In the genomic region with DNA sequence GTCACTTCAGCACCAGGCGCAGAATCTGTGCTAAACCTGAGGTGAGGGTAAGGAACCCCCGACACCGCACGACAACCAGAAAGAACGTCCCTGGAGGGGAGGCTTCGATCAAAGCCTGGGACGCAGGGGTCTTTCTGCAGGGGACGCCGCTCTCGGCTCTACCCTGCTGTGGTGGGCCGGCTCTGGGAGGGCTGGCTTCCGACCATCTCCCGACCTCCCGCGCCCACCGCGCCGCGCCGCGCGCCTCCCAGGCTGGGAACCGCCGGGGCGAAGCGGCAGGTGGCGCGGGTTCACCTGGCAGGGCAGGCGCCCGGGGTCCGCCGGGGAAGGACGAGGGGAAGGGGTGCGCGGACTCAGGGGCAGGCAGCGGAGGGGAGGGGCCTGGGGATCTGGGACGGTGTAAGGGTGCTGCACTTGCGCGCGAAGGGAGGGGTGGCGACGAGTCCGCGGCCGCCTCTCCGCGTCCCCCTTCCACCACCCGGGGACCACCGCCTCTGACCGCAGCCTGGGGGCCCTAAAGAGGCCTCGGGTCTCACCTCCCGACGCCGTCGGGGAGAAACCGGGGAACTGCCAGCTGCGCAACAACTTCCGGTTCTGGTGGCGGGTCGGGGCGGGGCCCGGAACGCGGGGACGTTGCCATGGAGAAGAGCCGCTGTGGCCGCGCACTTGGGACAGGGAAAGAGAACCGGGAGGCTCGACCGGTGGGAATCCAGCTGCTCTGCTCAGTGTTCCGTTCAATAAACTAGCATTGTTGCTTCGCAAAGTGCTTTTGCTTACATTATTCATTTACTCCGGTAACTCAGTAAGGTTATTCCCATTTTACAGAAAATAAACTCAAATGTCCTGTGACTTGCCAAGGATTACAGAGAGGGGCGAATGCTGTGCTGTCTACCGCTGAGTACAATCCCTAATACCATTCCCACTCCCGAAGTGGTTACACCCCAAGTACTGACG, we compare ENCODE assay signal across 8 cellular contexts. TPM values are rescaled to one million over a fixed set of nuclear protein-coding genes. Genes with fewer than 3 reads are reported as not detected.
DNase-seq lines count a peak whose midpoint lies in the region; ATAC-seq and TF ChIP-seq lines count a peak whose summit lies in the region.

Gene ZNF396, minus strand, starts transcription at position 596 of the 954 bp plus-strand sequence. CDS start 3,045 bp downstream, outside the sequence.

- CTCF ChIA-PET in mammary epithelial cell (lab: Charles Lee; ENCODE audit: low non-redundant PET), result no interaction called here

- H3K36me3 ChIP-seq in mammary epithelial cell (ENCODE audit: insufficient read depth, low read length) (no peaks in the 10 kb centered on the region), spleen (no peaks in the 10 kb centered on the region)

- WGBS in mammary epithelial cell (ENCODE audit: low coverage, missing lambda C conversion rate), result 6% methylated on average over 35 of the region's 78 CpGs
- 3 to 6% (median 4%) methylated on average over 40 to 78 of the region's 78 CpGs for WGBS in spleen, 5 donors

- H3K9ac ChIP-seq in mammary epithelial cell (ENCODE audit: insufficient read depth, low read length), result no peak within 1 kb of the TSS

- H4K20me1 ChIP-seq in mammary epithelial cell (ENCODE audit: insufficient read depth, low read length), result no peaks in the 10 kb centered on the region

- BruUV-seq in mammary epithelial cell (replicated peaks; lab: Mats Ljungman, UMichigan), result no TSS peak

- ATAC-seq in GM18498 (IDR thresholded peaks at IDR 0.05; ENCODE audit: unreplicated experiment) (peak; percentile 93), HG02870 (IDR thresholded peaks at IDR 0.05; ENCODE audit: unreplicated experiment) (peak; percentile 82)

- H3K9me3 ChIP-seq in mammary epithelial cell (replicated peaks; ENCODE audit: insufficient read depth, low read length), result no peaks in the 10 kb centered on the region
- H3K9me3 ChIP-seq in spleen, result peaks cover 0 to 2% (median 0%) of the 10 kb centered on the region in 8 donors

- TF ChIP-seq POLR2A in spleen (IDR thresholded peaks at IDR 0.05), result no peak

- H3K4me3 ChIP-seq in mammary epithelial cell (replicated peaks in 1 of 3; ENCODE audit: insufficient read depth in 1 of 3, low read depth in 2 of 3, low read length in 3 of 3), result peak within 1 kb of the TSS; percentile 55 to 81 (median 68)
- peak within 1 kb of the TSS; percentile 75 to 98 (median 90) for H3K4me3 ChIP-seq in spleen

- intact Hi-C loops in mammary epithelial cell (cut with micrococcal nuclease) (no loop called here), spleen (cut with DNase I; ENCODE audit: low total_unique reads) (no loop called here)

- H3K79me2 ChIP-seq in mammary epithelial cell (ENCODE audit: insufficient read depth, low read length), result no peaks in the 10 kb centered on the region

- in situ Hi-C loops in mammary epithelial cell (cut with MboI; ENCODE audit: low sequenced_read_pairs in 2 of 2), result loop anchor here in 1 of 2 donors (25.0 kb wide), 1 partner anchor 360 kb away; no protein-coding TSS in a partner anchor

- peak within 1 kb of the TSS; percentile 97 for H3K4me2 ChIP-seq in mammary epithelial cell (ENCODE audit: insufficient read depth, low read depth, low read length)

- DNase-seq in NCI-H187 treated with DMSO at 0.1 percent for 48 hours (lab: John Stamatoyannopoulos, UW) (peak; percentile 19), mammary epithelial cell (peak; percentile 24), iris pigment epithelial cell (ENCODE audit: low read depth) (peak; percentile 37), spleen (peak; percentile 95), NCI-H446 treated with DMSO at 0.1 percent for 48 hours (lab: John Stamatoyannopoulos, UW) (no peak)

- no peak for TF ChIP-seq CTCF in VCaP (conservative IDR thresholded peaks at IDR 0.05)
- no peak for TF ChIP-seq CTCF in mammary epithelial cell (conservative IDR thresholded peaks at IDR 0.05 in 1 of 2, IDR thresholded peaks at IDR 0.05 in 1 of 2; ENCODE audit: extremely low read depth in 1 of 2, insufficient read depth in 1 of 2, low read depth in 1 of 2, low read length in 2 of 2)
- no peak for TF ChIP-seq CTCF in spleen (IDR thresholded peaks at IDR 0.05 in 8 of 11, conservative IDR thresholded peaks at IDR 0.05 in 3 of 11)

- peaks cover 12% of the 10 kb centered on the region for H3K4me1 ChIP-seq in mammary epithelial cell (ENCODE audit: insufficient read depth, low read length)
- H3K4me1 ChIP-seq in spleen, result peaks cover 4 to 19% (median 13%) of the 10 kb centered on the region in 6 donors

- dilution Hi-C loops in mammary epithelial cell (cut with HindIII; ENCODE audit: low sequenced_read_pairs), result no loop called here

- peak within 1 kb of the TSS; percentile 48; the same call in 1 of the 2 replicates for H3K27ac ChIP-seq in VCaP
- no peak within 1 kb of the TSS for H3K27ac ChIP-seq in mammary epithelial cell (ENCODE audit: insufficient read depth, low read depth, low read length)
- H3K27ac ChIP-seq in spleen, result peak within 1 kb of the TSS in 7 of 8 donors; percentile 10 to 91 (median 76)

- H3K27me3 ChIP-seq in mammary epithelial cell (ENCODE audit: insufficient read depth, low read length) (peaks cover 3% of the 10 kb centered on the region), spleen (replicated peaks in 1 of 7) (no peaks in the 10 kb centered on the region)

- H2AFZ ChIP-seq in mammary epithelial cell (ENCODE audit: low read depth, low read length), result peak within 1 kb of the TSS; percentile 93

RNA-seq across cellular contexts. Expression of gene ZNF396, which starts in this region (rescaled TPM):
- total RNA-seq in mammary epithelial cell, result under 1 TPM; 0.12 to 0.50 TPM
- polyA plus RNA-seq in mammary epithelial cell, result 0.09 TPM
- not detected for polyA minus RNA-seq in mammary epithelial cell
- 1 to 10 TPM; 1.2 to 4.6 (median 1.5) TPM for total RNA-seq in spleen
- 1 to 10 TPM in 2 of 3 donors, under 1 TPM in 1; 0.85 to 1.2 (median 1.0) TPM for polyA plus RNA-seq in spleen

Comparison
In these comparisons a context has a peak if more than half of its experiments do, and no peak if none do; other contexts are left out.
1. Peak in DNase-seq, H3K4me3 ChIP-seq and H3K4me2 ChIP-seq in mammary epithelial cell; RNA of the gene not detected or under 1 TPM.